ENCODE assay signal across 1 cellular context in genomic region chr18:14721569-14721968, GRCh38. TPM values are rescaled to one million over a fixed set of nuclear protein-coding genes. Genes with fewer than 3 reads are reported as not detected.
"Had no signal": no experiment of that assay in that cellular context is flagged by ENCODE, and none has a peak within 500 bp of the region (broad histone marks: within the 10 kb centered on the region; RNA-seq: fewer than 3 reads in every experiment).

No MANE protein-coding gene starts in this region.

RNA-seq across cellular contexts. Expression of gene ANKRD30B, which starts 26.4 kb away (rescaled TPM):
- total RNA-seq: G401 had no signal
